In the genomic region with DNA sequence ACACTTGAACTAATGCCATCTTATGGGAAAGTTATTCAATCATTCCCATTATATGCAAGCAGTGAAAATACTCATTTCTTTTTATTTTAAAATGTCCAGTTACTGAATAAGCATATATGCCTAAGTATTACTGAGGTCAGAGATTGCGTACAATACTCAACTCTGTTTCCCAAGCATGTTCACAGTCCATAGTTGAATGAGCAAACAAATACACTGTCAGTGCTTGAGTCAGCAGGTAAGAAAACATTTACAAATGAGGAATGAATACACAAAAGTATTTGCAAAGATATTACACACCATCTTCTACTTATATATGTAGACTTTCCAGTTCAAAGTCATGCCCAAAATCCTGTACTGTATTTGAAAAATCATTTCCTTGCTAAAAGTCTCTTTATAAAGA, we compare ENCODE assay signal across 31 cellular contexts.
DNase-seq lines count a peak whose midpoint lies in the region; ATAC-seq and TF ChIP-seq lines count a peak whose summit lies in the region.
"Had no signal": no experiment of that assay in that cellular context is flagged by ENCODE, and none has a peak within 500 bp of the region (broad histone marks: within the 10 kb centered on the region; RNA-seq: fewer than 3 reads in every experiment).

No MANE protein-coding gene starts in this region.

- peaks cover 38% of the 10 kb centered on the region for H3K4me1 ChIP-seq in RWPE2 (ENCODE audit: insufficient read depth, poor library complexity, severe bottlenecking)
- H3K4me1 ChIP-seq in left lung = no peaks in the 10 kb centered on the region
- H3K4me1 ChIP-seq: ascending aorta, parathyroid adenoma, Peyer's patch, right atrium auricular region had no signal

- H3K9me3 ChIP-seq in RWPE2 (ENCODE audit: severe bottlenecking) (no peaks in the 10 kb centered on the region), left lung (no peaks in the 10 kb centered on the region)
- H3K9me3 ChIP-seq: ascending aorta, esophagus muscularis mucosa, heart left ventricle, Peyer's patch, right atrium auricular region, thoracic aorta, uterus had no signal

- intact Hi-C loops in left lung (cut with DNase I) = no loop called here

- no peaks in the 10 kb centered on the region for H3K27me3 ChIP-seq in RWPE2 (ENCODE audit: insufficient read depth, poor library complexity, severe bottlenecking)
- H3K27me3 ChIP-seq in left lung = no peaks in the 10 kb centered on the region
- H3K27me3 ChIP-seq: ascending aorta, esophagus muscularis mucosa, heart left ventricle, Peyer's patch, right atrium auricular region, uterus had no signal

- H3K36me3 ChIP-seq in RWPE2 (ENCODE audit: low read depth) = no peaks in the 10 kb centered on the region
- H3K36me3 ChIP-seq in left lung = no peaks in the 10 kb centered on the region
- H3K36me3 ChIP-seq: ascending aorta, esophagus muscularis mucosa, heart left ventricle, Peyer's patch, right atrium auricular region, thoracic aorta, uterus, WERI-Rb-1 had no signal

- ATAC-seq in RWPE2 (ENCODE audit: low read depth) = peak; percentile 82
- peak; percentile 80 for ATAC-seq in left lung
- ATAC-seq: heart left ventricle; stimulated activated naive CD8-positive, alpha-beta T cell treated with anti-CD3 and anti-CD28 coated beads, Interleukin-15, Interleukin-2, amounts not matched to agents 100 U/mL and 50 U/mL, for 24 hours had no signal

- DNase-seq in RWPE2 (ENCODE audit: low spot score) (no peak), epithelial cell of esophagus (ENCODE audit: low read depth) (peak; percentile 88), left lung (no peak), GF-D8 (lab: John Stamatoyannopoulos, UW) (no peak), T-helper 1 cell (no peak)
- DNase-seq in activated CD4-positive, alpha-beta T cell treated with anti-CD3 and anti-CD28 coated beads, Interleukin-2, amount 50 U/mL, for 1 hour = no peak
- no peak for DNase-seq in activated naive CD4-positive, alpha-beta T cell treated with anti-CD3 and anti-CD28 coated beads, Interleukin-2, amount 50 U/mL, for 16 hours
- DNase-seq: activated CD4-positive, alpha-beta T cell treated with anti-CD3 and anti-CD28 coated beads, Interleukin-2, amount 10 ng/mL, durations not matched to agents 24 days and 14 days; activated effector memory CD4-positive, alpha-beta T cell treated with Interleukin-2 at 50 U/mL for 16 hours; activated naive CD8-positive, alpha-beta T cell treated with anti-CD3 and anti-CD28 coated beads for 36 hours; AML-193; caudate nucleus; CD4-positive, CD25-positive, alpha-beta regulatory T cell; foreskin melanocyte; H7; heart left ventricle; NCI-H1417; NCI-H2029; NCI-H526 treated with DMSO at 0.1 percent for 48 hours; Peyer's patch; SHP77 treated with DMSO at 0.1 percent for 48 hours; stimulated activated CD4-positive, alpha-beta T cell treated with anti-CD3 and anti-CD28 coated beads, Interleukin-1b, Interleukin-23, amount 100 ng/mL, for 48 hours; stimulated activated naive CD8-positive, alpha-beta T cell treated with anti-CD3 and anti-CD28 coated beads, Interleukin-15, Interleukin-2, amounts not matched to agents 100 U/mL and 50 U/mL, for 24 hours; uterus had no signal

- H3K4me3 ChIP-seq in RWPE2 (ENCODE audit: severe bottlenecking) = no peak overlapping the region
- no peak overlapping the region for H3K4me3 ChIP-seq in epithelial cell of esophagus (ENCODE audit: low read length)
- H3K4me3 ChIP-seq in left lung = no peak overlapping the region
- H3K4me3 ChIP-seq: ascending aorta, esophagus muscularis mucosa, heart left ventricle, Peyer's patch, right atrium auricular region, thoracic aorta, uterus had no signal

- TF ChIP-seq CTCF in 22Rv1 (IDR thresholded peaks at IDR 0.05) (no peak), RWPE2 (IDR thresholded peaks at IDR 0.05; ENCODE audit: poor library complexity, severe bottlenecking) (no peak), epithelial cell of esophagus (IDR thresholded peaks at IDR 0.05; ENCODE audit: insufficient read depth, low read depth, low read length, missing control alignments) (no peak), left lung (IDR thresholded peaks at IDR 0.05) (no peak)

- peak overlapping the region; percentile 57 for H3K27ac ChIP-seq in 22Rv1
- peak overlapping the region; percentile 47 for H3K27ac ChIP-seq in RWPE2 (ENCODE audit: poor library complexity, severe bottlenecking)
- H3K27ac ChIP-seq in left lung = no peak overlapping the region
- H3K27ac ChIP-seq: ascending aorta, esophagus muscularis mucosa, heart left ventricle, parathyroid adenoma, Peyer's patch, right atrium auricular region, thoracic aorta, uterus, WERI-Rb-1 had no signal

Comparison
In these comparisons a context has a peak if more than half of its experiments do, and no peak if none do; other contexts are left out.
1. H3K27ac ChIP-seq: peak in 22Rv1 (single experiment) and RWPE2 (single experiment); none in left lung (0 of 2).